ENCODE assay signal across 8 cellular contexts in the genomic region with DNA sequence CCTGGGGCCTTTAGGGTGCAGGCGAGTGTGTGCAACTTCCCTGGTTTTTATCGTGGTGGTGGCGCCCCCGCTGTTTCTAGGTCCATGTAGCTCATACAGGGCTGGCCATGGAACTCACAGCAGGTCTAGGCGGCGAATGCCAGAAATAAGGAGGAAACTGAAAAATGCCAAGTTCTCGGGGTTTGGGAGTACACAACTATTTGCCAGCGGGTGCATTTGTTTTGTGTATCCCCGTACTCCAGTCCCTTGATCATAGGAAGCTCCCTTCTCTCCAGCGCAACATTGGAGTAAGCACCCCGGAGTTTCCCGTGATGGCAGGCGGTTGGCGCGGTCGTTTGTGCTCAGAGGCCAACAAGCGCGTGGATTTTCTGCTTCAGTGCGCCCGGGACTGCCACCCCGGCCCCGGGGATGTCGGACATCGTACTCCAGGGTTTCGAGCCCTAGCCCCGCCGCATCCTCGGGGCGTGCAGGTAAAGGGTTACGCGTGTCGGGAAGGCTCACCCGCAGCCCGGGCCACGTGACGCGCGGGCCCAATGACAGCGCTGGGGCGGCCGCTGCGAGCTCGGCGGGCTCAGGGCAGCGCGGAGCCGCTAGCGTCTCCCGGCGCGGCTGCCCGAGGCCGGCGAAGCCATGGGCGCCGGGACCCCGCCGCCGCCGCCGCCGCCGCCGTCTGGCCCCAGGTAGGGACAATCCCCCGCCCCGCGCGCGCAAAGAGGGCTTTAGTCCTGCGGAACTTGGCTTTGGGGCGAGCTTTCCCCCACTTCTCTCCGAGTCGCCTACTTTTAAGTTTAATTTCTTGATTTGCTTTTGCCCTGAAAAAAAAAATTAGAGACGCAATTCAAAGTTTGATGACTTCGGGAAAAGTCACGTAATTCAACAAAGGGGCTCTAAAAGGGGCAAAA.
DNase-seq lines count a peak whose midpoint lies in the region; ATAC-seq and TF ChIP-seq lines count a peak whose summit lies in the region.

No MANE protein-coding gene starts in this region.

- peak; percentile 61 for DNase-seq in SKM-1 treated with dmso at 0.1 percent for 144 hours (lab: John Stamatoyannopoulos, UW; ENCODE audit: unreplicated experiment)
- no peak for DNase-seq in SKM-1 (lab: John Stamatoyannopoulos, UW; ENCODE audit: unreplicated experiment)
- peak; percentile 9 for DNase-seq in RPMI7951 (ENCODE audit: low read depth)
- peak; percentile 82 for DNase-seq in cardiac septum (ENCODE audit: low spot score)
- DNase-seq in osteocyte (ENCODE audit: extremely low spot score, unreplicated experiment), result no peak
- DNase-seq in upper lobe of right lung, result peak; percentile 89

- peaks cover 16% of the 10 kb centered on the region for H3K4me1 Mint-ChIP-seq in activated naive CD8-positive, alpha-beta T cell (ENCODE audit: low read depth)
- peaks cover 11% of the 10 kb centered on the region for H3K4me1 Mint-ChIP-seq in osteocyte (ENCODE audit: unreplicated experiment)

- no peaks in the 10 kb centered on the region for H3K36me3 Mint-ChIP-seq in activated naive CD8-positive, alpha-beta T cell
- H3K36me3 Mint-ChIP-seq in osteocyte (ENCODE audit: unreplicated experiment), result no peaks in the 10 kb centered on the region

- no peaks in the 10 kb centered on the region for H3K9me3 Mint-ChIP-seq in activated naive CD8-positive, alpha-beta T cell (ENCODE audit: low read depth)
- H3K9me3 Mint-ChIP-seq in osteocyte (ENCODE audit: unreplicated experiment), result no peaks in the 10 kb centered on the region

- intact Hi-C loops in cardiac septum (cut with DNase I), result loop anchor here (2.0 to 5.0 kb wide), 2 partner anchors 113 to 339 kb away; no protein-coding TSS in a partner anchor
- intact Hi-C loops in upper lobe of right lung (cut with DNase I), result no loop called here

- TF ChIP-seq CTCF in osteocyte (IDR thresholded peaks at IDR 0.05) (no peak), upper lobe of right lung (IDR thresholded peaks at IDR 0.05) (no peak)

- no peaks in the 10 kb centered on the region for H3K36me3 ChIP-seq in upper lobe of right lung

- ATAC-seq in HG03175 (IDR thresholded peaks at IDR 0.05; ENCODE audit: unreplicated experiment), result peak; percentile 79
- ATAC-seq in upper lobe of right lung, result peak; percentile 95

- H3K27ac Mint-ChIP-seq in activated naive CD8-positive, alpha-beta T cell, result no peak overlapping the region
- no peak overlapping the region for H3K27ac Mint-ChIP-seq in osteocyte (ENCODE audit: unreplicated experiment)

- H3K4me1 ChIP-seq in upper lobe of right lung, result no peaks in the 10 kb centered on the region

- peaks cover 26% of the 10 kb centered on the region for H3K27me3 ChIP-seq in upper lobe of right lung

- peaks cover 44% of the 10 kb centered on the region for H3K27me3 Mint-ChIP-seq in activated naive CD8-positive, alpha-beta T cell
- peaks cover 62% of the 10 kb centered on the region for H3K27me3 Mint-ChIP-seq in osteocyte (ENCODE audit: unreplicated experiment)

- H3K4me3 ChIP-seq in upper lobe of right lung, result peak overlapping the region; percentile 55

- no peaks in the 10 kb centered on the region for H3K9me3 ChIP-seq in upper lobe of right lung

- H3K27ac ChIP-seq in upper lobe of right lung, result peak overlapping the region; percentile 27

- peak overlapping the region; percentile 87 for H3K4me3 Mint-ChIP-seq in activated naive CD8-positive, alpha-beta T cell
- H3K4me3 Mint-ChIP-seq in osteocyte (ENCODE audit: unreplicated experiment), result peak overlapping the region; percentile 68

Comparison
In these comparisons a context has a peak if more than half of its experiments do, and no peak if none do; other contexts are left out.
1. DNase-seq: peak in SKM-1 treated with dmso at 0.1 percent for 144 hours (single experiment), RPMI7951 (single experiment), cardiac septum (single experiment) and upper lobe of right lung (single experiment); none in SKM-1 (single experiment) and osteocyte (single experiment).